In genomic region chr12:109777544-109777943, GRCh38 we compare ENCODE assay signal across 8 cellular contexts. TPM values are rescaled to one million over a fixed set of nuclear protein-coding genes. Genes with fewer than 3 reads are reported as not detected.
DNase-seq lines count a peak whose midpoint lies in the region; ATAC-seq and TF ChIP-seq lines count a peak whose summit lies in the region.

No MANE protein-coding gene starts in this region.

- peak; percentile 73 for DNase-seq in DND-41
- peak; percentile 33 for DNase-seq in HFF-Myc (ENCODE audit: extremely low read depth, low read depth)
- DNase-seq in SJCRH30, result peak; percentile 77 to 85
- peak in 2 of 3 donors; percentile 5 to 13 for DNase-seq in effector memory CD4-positive, alpha-beta T cell
- peak; percentile 5 for DNase-seq in stimulated activated CD8-positive, alpha-beta memory T cell treated with anti-CD3 and anti-CD28 coated beads, Interleukin-7, amount 100 ng/mL, for 24 hours (ENCODE audit: low read depth)
- DNase-seq in left lobe of liver (ENCODE audit: low spot score), result no peak
- DNase-seq in GOT3 (lab: John Stamatoyannopoulos, UW), result no peak
- DNase-seq in T-helper 9 cell, result no peak

- ATAC-seq in DND-41 (ENCODE audit: insufficient read depth, low read depth) (peak; percentile 89), left lobe of liver (no peak)

- H2AFZ ChIP-seq in DND-41 (ENCODE audit: low read depth, low read length), result peak overlapping the region; percentile 58

- 0 out of 2 replicates have a peak, but pooled peaks cover 3% of the 10 kb centered on the region for H4K20me1 ChIP-seq in DND-41 (ENCODE audit: insufficient read depth, low read length)

- H3K27ac ChIP-seq in DND-41 (ENCODE audit: low read length) (no peak overlapping the region), SJCRH30 (no peak overlapping the region)
- H3K27ac ChIP-seq in effector memory CD4-positive, alpha-beta T cell (ENCODE audit: insufficient read depth, low read length, poor library complexity, severe bottlenecking), result no peak overlapping the region

- H3K79me2 ChIP-seq in DND-41 (ENCODE audit: insufficient read depth, low read length), result no peaks in the 10 kb centered on the region

- H3K4me3 ChIP-seq in DND-41 (ENCODE audit: low read depth in 1 of 2, low read length in 2 of 2) (peak overlapping the region in 1 of 2 experiments; percentile 47; a peak in 2 of 4 replicates), HFF-Myc (replicated peaks; ENCODE audit: low read depth, low read length) (no peak overlapping the region), SJCRH30 (0 out of 2 replicates have a peak overlapping the region, but pooled peaks have one; percentile 21)
- H3K4me3 ChIP-seq in effector memory CD4-positive, alpha-beta T cell (ENCODE audit: insufficient read depth, low read depth, low read length, poor library complexity, severe bottlenecking), result no peak overlapping the region

- peak overlapping the region; percentile 22; the same call in 1 of the 2 replicates for H3K9ac ChIP-seq in DND-41 (ENCODE audit: low read depth, low read length)

- peak overlapping the region; percentile 59 for H3K4me2 ChIP-seq in DND-41 (ENCODE audit: insufficient read depth, low read length)

- peaks cover 11% of the 10 kb centered on the region; the same call in 1 of the 2 replicates for H3K4me1 ChIP-seq in DND-41 (ENCODE audit: insufficient read depth, low read length)
- H3K4me1 ChIP-seq in SJCRH30, result 0 out of 2 replicates have a peak, but pooled peaks cover 6% of the 10 kb centered on the region
- no peaks in the 10 kb centered on the region for H3K4me1 ChIP-seq in effector memory CD4-positive, alpha-beta T cell (ENCODE audit: control insufficient read depth, insufficient read depth, low read length, poor library complexity, severe bottlenecking)

- no peak for TF ChIP-seq CTCF in DND-41 (IDR thresholded peaks at IDR 0.05; ENCODE audit: borderline replicate concordance, extremely low read depth, low read length, poor library complexity, severe bottlenecking)
- TF ChIP-seq CTCF in HFF-Myc (IDR thresholded peaks at IDR 0.05; ENCODE audit: low read depth, low read length, missing control alignments), result no peak

- H3K36me3 ChIP-seq in DND-41 (ENCODE audit: insufficient read depth, low read length) (no peaks in the 10 kb centered on the region), SJCRH30 (no peaks in the 10 kb centered on the region)
- no peaks in the 10 kb centered on the region for H3K36me3 ChIP-seq in effector memory CD4-positive, alpha-beta T cell (ENCODE audit: control insufficient read depth, insufficient read depth, low read length)

- no peaks in the 10 kb centered on the region for H3K9me3 ChIP-seq in DND-41 (ENCODE audit: insufficient read depth, low read length, severe bottlenecking)
- no peaks in the 10 kb centered on the region; the same call in 1 of the 2 replicates for H3K9me3 ChIP-seq in SJCRH30 (replicated peaks)
- no peaks in the 10 kb centered on the region for H3K9me3 ChIP-seq in effector memory CD4-positive, alpha-beta T cell (ENCODE audit: control insufficient read depth, low read length)

- H3K27me3 ChIP-seq in DND-41 (ENCODE audit: insufficient read depth, low read length, poor library complexity) (no peaks in the 10 kb centered on the region), SJCRH30 (no peaks in the 10 kb centered on the region)
- H3K27me3 ChIP-seq in effector memory CD4-positive, alpha-beta T cell (replicated peaks; ENCODE audit: control insufficient read depth, insufficient read depth, low read length, poor library complexity, severe bottlenecking), result no peaks in the 10 kb centered on the region

RNA-seq across cellular contexts. Expression of gene TRPV4, which starts 55.7 kb away (rescaled TPM):
- total RNA-seq in SJCRH30 (2014; rRNA removed; shearing (Covaris generic)), result 2.4 and 2.9 TPM in 2 replicates
- total RNA-seq in left lobe of liver, result 6.7 TPM

Comparison
In these comparisons a context has a peak if more than half of its experiments do, and no peak if none do; other contexts are left out.
1. DNase-seq: peak in DND-41 (single experiment), HFF-Myc (single experiment), SJCRH30 (2 of 2), effector memory CD4-positive, alpha-beta T cell (2 of 3) and stimulated activated CD8-positive, alpha-beta memory T cell treated with anti-CD3 and anti-CD28 coated beads, Interleukin-7, amount 100 ng/mL, for 24 hours (single experiment); none in left lobe of liver (single experiment), GOT3 (single experiment) and T-helper 9 cell (single experiment).